13 cellular contexts compared by ENCODE assay signal in genomic region chr13:40102360-40102727, GRCh38.
DNase-seq lines count a peak whose midpoint lies in the region; ATAC-seq lines count a peak whose summit lies in the region.
"Had no signal": no experiment of that assay in that cellular context is flagged by ENCODE, and none has a peak within 500 bp of the region (broad histone marks: within the 10 kb centered on the region; RNA-seq: fewer than 3 reads in every experiment).

No MANE protein-coding gene starts in this region.

- H3K27me3 ChIP-seq in skeletal muscle satellite cell (ENCODE audit: control insufficient read depth, insufficient read depth, low read length): no peaks in the 10 kb centered on the region
- H3K27me3 ChIP-seq: sigmoid colon had no signal

- no peaks in the 10 kb centered on the region for H3K36me3 ChIP-seq in skeletal muscle satellite cell (ENCODE audit: insufficient read depth, low read length)
- H3K36me3 ChIP-seq: sigmoid colon had no signal

- CTCF ChIA-PET in activated CD4-positive, alpha-beta T cell treated with anti-CD3 and anti-CD28 coated beads, Interleukin-2, amount 10 ng/mL, durations not matched to agents 7 days and 5 days (lab: Charles Lee): interaction anchor here (1.2 to 3.0 kb wide), 6 partner anchors 9 to 33 kb away, joined by 4 to 14 read pairs (median 4); no protein-coding TSS in a partner anchor
- CTCF ChIA-PET in activated CD4-positive, alpha-beta memory T cell treated with anti-CD3 and anti-CD28 coated beads for 36 hours (lab: Charles Lee): interaction anchor here (0.9 to 3.3 kb wide), 7 partner anchors 13 to 118 kb away, joined by 3 to 20 read pairs (median 4); no protein-coding TSS in a partner anchor

- no peak overlapping the region for H3K4me3 Mint-ChIP-seq in activated CD4-positive, alpha-beta T cell treated with anti-CD3 and anti-CD28 coated beads, Interleukin-2, amount 10 ng/mL, durations not matched to agents 7 days and 5 days
- H3K4me3 Mint-ChIP-seq in activated CD4-positive, alpha-beta memory T cell treated with anti-CD3 and anti-CD28 coated beads for 36 hours: peak overlapping the region; percentile 56
- H3K4me3 Mint-ChIP-seq: dendritic cell treated with granulocyte-macrophage colony-stimulating factor and Interleukin-4, amounts not matched to agents 40 ng/mL and 50 ng/mL, for 4 days had no signal

- peaks cover 14% of the 10 kb centered on the region for H3K4me1 ChIP-seq in skeletal muscle satellite cell (ENCODE audit: control insufficient read depth, insufficient read depth, low read length)
- H3K4me1 ChIP-seq: sigmoid colon had no signal

- H3K9ac ChIP-seq in skeletal muscle satellite cell (ENCODE audit: low read depth, low read length): peak overlapping the region; percentile 14

- H3K4me2 ChIP-seq in skeletal muscle satellite cell (ENCODE audit: low read length): no peak overlapping the region

- peak overlapping the region; percentile 55 for H3K27ac Mint-ChIP-seq in activated CD4-positive, alpha-beta T cell treated with anti-CD3 and anti-CD28 coated beads, Interleukin-2, amount 10 ng/mL, durations not matched to agents 7 days and 5 days
- H3K27ac Mint-ChIP-seq in activated CD4-positive, alpha-beta memory T cell treated with anti-CD3 and anti-CD28 coated beads for 36 hours: peak overlapping the region; percentile 98
- H3K27ac Mint-ChIP-seq: dendritic cell treated with granulocyte-macrophage colony-stimulating factor and Interleukin-4, amounts not matched to agents 40 ng/mL and 50 ng/mL, for 4 days had no signal

- no peak overlapping the region for H3K4me3 ChIP-seq in skeletal muscle satellite cell (ENCODE audit: low read length)
- H3K4me3 ChIP-seq: sigmoid colon had no signal

- peak; percentile 16 for ATAC-seq in GM21737 (IDR thresholded peaks at IDR 0.05; ENCODE audit: unreplicated experiment)

- peaks cover 22% of the 10 kb centered on the region for H3K9me3 Mint-ChIP-seq in activated CD4-positive, alpha-beta T cell treated with anti-CD3 and anti-CD28 coated beads, Interleukin-2, amount 10 ng/mL, durations not matched to agents 7 days and 5 days
- H3K9me3 Mint-ChIP-seq in activated CD4-positive, alpha-beta memory T cell treated with anti-CD3 and anti-CD28 coated beads for 36 hours: peaks cover 18% of the 10 kb centered on the region

- no peak for DNase-seq in activated CD4-positive, alpha-beta T cell treated with anti-CD3 and anti-CD28 coated beads, Interleukin-2, amount 10 ng/mL, durations not matched to agents 7 days and 5 days
- DNase-seq in activated CD4-positive, alpha-beta T cell treated with anti-CD3 and anti-CD28 coated beads for 4 hours: no peak
- DNase-seq in activated CD4-positive, alpha-beta memory T cell treated with anti-CD3 and anti-CD28 coated beads for 36 hours: no peak
- DNase-seq in Kasumi-1 (lab: John Stamatoyannopoulos, UW) (no peak), DMS 273 treated with DMSO at 0.1 percent for 48 hours (lab: John Stamatoyannopoulos, UW) (no peak), NCI-H2081 (lab: John Stamatoyannopoulos, UW) (no peak)
- DNase-seq: NCI-H69, SHP77 treated with DMSO at 0.1 percent for 48 hours, sigmoid colon, trophoblast cell had no signal

- intact Hi-C loops in activated CD4-positive, alpha-beta memory T cell treated with anti-CD3 and anti-CD28 coated beads for 36 hours (cut with micrococcal nuclease): loop anchor here (1.0 to 5.0 kb wide), 17 partner anchors 14 to 674 kb away; no protein-coding TSS in a partner anchor

- H3K4me1 Mint-ChIP-seq in activated CD4-positive, alpha-beta T cell treated with anti-CD3 and anti-CD28 coated beads, Interleukin-2, amount 10 ng/mL, durations not matched to agents 7 days and 5 days: peaks cover 36% of the 10 kb centered on the region
- H3K4me1 Mint-ChIP-seq in activated CD4-positive, alpha-beta memory T cell treated with anti-CD3 and anti-CD28 coated beads for 36 hours (ENCODE audit: low read depth): peaks cover 58% of the 10 kb centered on the region

- no peaks in the 10 kb centered on the region for H3K9me3 ChIP-seq in skeletal muscle satellite cell (replicated peaks; ENCODE audit: low read length)
- H3K9me3 ChIP-seq: sigmoid colon had no signal

- peaks cover 20% of the 10 kb centered on the region for H3K36me3 Mint-ChIP-seq in activated CD4-positive, alpha-beta T cell treated with anti-CD3 and anti-CD28 coated beads, Interleukin-2, amount 10 ng/mL, durations not matched to agents 7 days and 5 days (ENCODE audit: low read depth)
- peaks cover 12% of the 10 kb centered on the region for H3K36me3 Mint-ChIP-seq in activated CD4-positive, alpha-beta memory T cell treated with anti-CD3 and anti-CD28 coated beads for 36 hours

- POLR2A ChIA-PET in activated CD4-positive, alpha-beta T cell treated with anti-CD3 and anti-CD28 coated beads, Interleukin-2, amount 10 ng/mL, durations not matched to agents 7 days and 5 days (lab: Charles Lee): no interaction called here
- POLR2A ChIA-PET in activated CD4-positive, alpha-beta memory T cell treated with anti-CD3 and anti-CD28 coated beads for 36 hours (lab: Charles Lee): interaction anchor here (0.8 to 2.6 kb wide), 16 partner anchors 9 to 563 kb away, joined by 3 to 17 read pairs (median 4); no protein-coding TSS in a partner anchor

- H3K27me3 Mint-ChIP-seq in activated CD4-positive, alpha-beta T cell treated with anti-CD3 and anti-CD28 coated beads, Interleukin-2, amount 10 ng/mL, durations not matched to agents 7 days and 5 days: no peaks in the 10 kb centered on the region
- no peaks in the 10 kb centered on the region for H3K27me3 Mint-ChIP-seq in activated CD4-positive, alpha-beta memory T cell treated with anti-CD3 and anti-CD28 coated beads for 36 hours
- H3K27me3 Mint-ChIP-seq: dendritic cell treated with granulocyte-macrophage colony-stimulating factor and Interleukin-4, amounts not matched to agents 40 ng/mL and 50 ng/mL, for 4 days had no signal
